In the genomic region with DNA sequence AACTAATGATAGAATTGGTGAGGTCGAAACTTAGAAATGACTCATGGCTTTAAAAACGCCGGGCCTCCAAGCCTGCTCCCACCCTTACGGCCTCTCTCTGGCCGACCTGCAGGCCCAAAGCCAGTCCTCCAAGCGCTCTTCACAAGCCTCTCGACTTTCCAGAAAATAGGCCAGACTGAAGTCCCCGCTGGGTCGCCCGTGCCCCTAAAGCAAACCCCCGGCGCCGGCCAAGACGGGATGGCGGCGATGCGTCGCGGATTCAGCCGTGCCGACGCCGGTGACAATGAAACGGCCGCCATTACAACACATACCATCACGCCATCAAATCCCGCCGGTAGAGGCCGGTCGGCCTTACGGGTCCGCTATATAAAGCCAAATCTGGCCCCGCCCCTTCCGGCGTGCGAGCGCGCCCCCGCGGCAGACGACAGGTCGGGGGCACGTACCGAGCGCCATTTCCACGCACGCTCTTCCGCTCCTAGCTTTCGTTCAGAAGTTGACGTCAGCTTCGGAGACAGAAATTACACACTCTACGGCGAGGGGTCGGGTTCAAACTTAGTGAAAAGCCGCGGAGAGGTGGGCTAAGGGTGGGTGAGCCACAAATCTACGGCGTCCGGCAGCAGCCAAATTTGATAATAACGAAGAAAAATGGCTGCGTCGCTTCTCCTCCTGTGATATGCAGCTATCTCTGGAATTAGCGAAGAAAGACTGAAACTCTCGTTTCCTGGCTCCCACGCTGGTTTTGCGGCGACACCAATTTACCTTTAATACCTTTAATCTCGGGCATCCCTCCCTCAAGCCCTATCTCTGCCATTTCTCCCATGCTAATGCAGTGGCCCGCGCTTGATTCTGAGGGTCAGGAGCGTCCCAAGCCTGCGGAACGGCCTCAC, we compare ENCODE assay signal across 1 cellular context.
TF ChIP-seq lines count a peak whose summit lies in the region.

RPL3 (minus strand) TSS at position 340 of the 887 bp plus-strand sequence; CDS start at position 314, 26 bp downstream.

TF ChIP-seq in HepG2, 621 proteins besides CTCF, POLR2A, EP300 and RAD21 (continued from another document and continues in another):
- TF ChIP-seq ZSCAN29 (CRISPR knock-in tag; conservative IDR thresholded peaks at IDR 0.05) (0 out of 2 replicates have a peak, but pooled peaks have one; percentile 73), HMGXB4 (CRISPR knock-in tag; IDR thresholded peaks at IDR 0.05; ENCODE audit: borderline replicate concordance in 1 of 2, low read depth in 1 of 2) (peak; percentile 62 to 83), ARNT2 (CRISPR knock-in tag; IDR thresholded peaks at IDR 0.05; ENCODE audit: low read depth) (peak; percentile 74), HNRNPK (IDR thresholded peaks at IDR 0.05; ENCODE audit: low read depth, low read length, poor library complexity, severe bottlenecking) (no peak), ZNF609 (CRISPR knock-in tag; IDR thresholded peaks at IDR 0.05; ENCODE audit: borderline replicate concordance) (no peak), ZKSCAN5 (CRISPR knock-in tag; IDR thresholded peaks at IDR 0.05) (no peak), ZEB1 (IDR thresholded peaks at IDR 0.05; ENCODE audit: insufficient replicate concordance, low read depth) (no peak), NFE2L1 (CRISPR knock-in tag; IDR thresholded peaks at IDR 0.05; ENCODE audit: borderline replicate concordance) (no peak), RNF2 (conservative IDR thresholded peaks at IDR 0.05; ENCODE audit: low read depth) (no peak), ATAD3A (CRISPR knock-in tag; IDR thresholded peaks at IDR 0.05) (no peak), CCDC6 (CRISPR knock-in tag; IDR thresholded peaks at IDR 0.05) (peak; percentile 88), SNAI1 (CRISPR knock-in tag; IDR thresholded peaks at IDR 0.05; ENCODE audit: borderline replicate concordance) (peak; percentile 81; the same call in 1 of the 2 replicates), ZNF598 (CRISPR knock-in tag; IDR thresholded peaks at IDR 0.05; ENCODE audit: borderline replicate concordance) (peak; percentile 61; the same call in 1 of the 2 replicates), ZNF556 (CRISPR knock-in tag; IDR thresholded peaks at IDR 0.05; ENCODE audit: borderline replicate concordance) (no peak), ZSCAN9 (CRISPR knock-in tag; IDR thresholded peaks at IDR 0.05; ENCODE audit: borderline replicate concordance) (peak; percentile 81; the same call in 1 of the 2 replicates), CEBPB (IDR thresholded peaks at IDR 0.05; ENCODE audit: borderline replicate concordance, low read depth, low read length) (no peak), ZNF101 (CRISPR knock-in tag; IDR thresholded peaks at IDR 0.05; ENCODE audit: borderline replicate concordance, low read depth) (no peak), ZNF614 (CRISPR knock-in tag; IDR thresholded peaks at IDR 0.05; ENCODE audit: borderline replicate concordance) (no peak; the same call in 1 of the 2 replicates), HOXD1 (CRISPR knock-in tag; IDR thresholded peaks at IDR 0.05) (no peak; the same call in 1 of the 2 replicates), ZNF775 (CRISPR knock-in tag; IDR thresholded peaks at IDR 0.05; ENCODE audit: borderline replicate concordance) (peak; percentile 75; the same call in 1 of the 2 replicates), NFIC (IDR thresholded peaks at IDR 0.05; ENCODE audit: low read length) (no peak; the same call in 1 of the 2 replicates), LBX2 (CRISPR knock-in tag; IDR thresholded peaks at IDR 0.05; ENCODE audit: borderline replicate concordance) (no peak; the same call in 1 of the 2 replicates), CENPT (CRISPR knock-in tag; IDR thresholded peaks at IDR 0.05; ENCODE audit: low read depth) (no peak), SYNCRIP (IDR thresholded peaks at IDR 0.05; ENCODE audit: insufficient read depth, low read depth, low read length) (no peak), RXRA (CRISPR knock-in tag; IDR thresholded peaks at IDR 0.05) (peak; percentile 61), GTF2F1 (IDR thresholded peaks at IDR 0.05; ENCODE audit: low read length) (peak; percentile 95), POLR2AphosphoS5 (IDR thresholded peaks at IDR 0.05; ENCODE audit: low read depth, low read length) (peak; percentile 99), ZNF652 (CRISPR knock-in tag; IDR thresholded peaks at IDR 0.05; ENCODE audit: borderline replicate concordance, low read depth) (no peak), ZNF317 (CRISPR knock-in tag; IDR thresholded peaks at IDR 0.05) (peak; percentile 84), TOPORS (CRISPR knock-in tag; IDR thresholded peaks at IDR 0.05) (no peak; the same call in 1 of the 2 replicates), HMG20A (CRISPR knock-in tag; IDR thresholded peaks at IDR 0.05; ENCODE audit: borderline replicate concordance) (no peak), PAX8 (CRISPR knock-in tag; IDR thresholded peaks at IDR 0.05; ENCODE audit: borderline replicate concordance) (peak; percentile 87; the same call in 1 of the 2 replicates), RBM39 (IDR thresholded peaks at IDR 0.05; ENCODE audit: low read depth, low read length, poor library complexity, severe bottlenecking) (peak; percentile 99), ZNF337 (CRISPR knock-in tag; IDR thresholded peaks at IDR 0.05; ENCODE audit: borderline replicate concordance, low read depth) (no peak), FOXO1 (CRISPR knock-in tag; IDR thresholded peaks at IDR 0.05) (0 out of 2 replicates have a peak, but pooled peaks have one; percentile 31), BATF2 (CRISPR knock-in tag; IDR thresholded peaks at IDR 0.05) (no peak), DRAP1 (CRISPR knock-in tag; IDR thresholded peaks at IDR 0.05) (peak; percentile 99), HDAC6 (IDR thresholded peaks at IDR 0.05; ENCODE audit: low read depth, low read length) (no peak; the same call in 1 of the 2 replicates), ZSCAN21 (CRISPR knock-in tag; IDR thresholded peaks at IDR 0.05; ENCODE audit: borderline replicate concordance) (peak; percentile 63), SCMH1 (CRISPR knock-in tag; IDR thresholded peaks at IDR 0.05; ENCODE audit: borderline replicate concordance) (no peak), NR2F1 (CRISPR knock-in tag; IDR thresholded peaks at IDR 0.05) (peak; percentile 7 to 40; a peak in 2 of 4 replicates), RFXAP (CRISPR knock-in tag; IDR thresholded peaks at IDR 0.05; ENCODE audit: borderline replicate concordance) (peak; percentile 51; the same call in 1 of the 2 replicates), ASH2L (IDR thresholded peaks at IDR 0.05; ENCODE audit: insufficient read length, low read depth, low read length) (peak; percentile 66), ZFP41 (CRISPR knock-in tag; IDR thresholded peaks at IDR 0.05; ENCODE audit: borderline replicate concordance) (no peak)
- TF ChIP-seq, protein P1, sequence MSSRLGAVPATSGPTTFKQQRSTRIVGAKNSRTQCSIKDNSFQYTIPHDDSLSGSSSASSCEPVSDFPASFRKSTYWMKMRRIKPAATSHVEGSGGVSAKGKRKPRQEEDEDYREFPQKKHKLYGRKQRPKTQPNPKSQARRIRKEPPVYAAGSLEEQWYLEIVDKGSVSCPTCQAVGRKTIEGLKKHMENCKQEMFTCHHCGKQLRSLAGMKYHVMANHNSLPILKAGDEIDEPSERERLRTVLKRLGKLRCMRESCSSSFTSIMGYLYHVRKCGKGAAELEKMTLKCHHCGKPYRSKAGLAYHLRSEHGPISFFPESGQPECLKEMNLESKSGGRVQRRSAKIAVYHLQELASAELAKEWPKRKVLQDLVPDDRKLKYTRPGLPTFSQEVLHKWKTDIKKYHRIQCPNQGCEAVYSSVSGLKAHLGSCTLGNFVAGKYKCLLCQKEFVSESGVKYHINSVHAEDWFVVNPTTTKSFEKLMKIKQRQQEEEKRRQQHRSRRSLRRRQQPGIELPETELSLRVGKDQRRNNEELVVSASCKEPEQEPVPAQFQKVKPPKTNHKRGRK (CRISPR knock-in tag; IDR thresholded peaks at IDR 0.05), result no peak
- TF ChIP-seq, protein P2, sequence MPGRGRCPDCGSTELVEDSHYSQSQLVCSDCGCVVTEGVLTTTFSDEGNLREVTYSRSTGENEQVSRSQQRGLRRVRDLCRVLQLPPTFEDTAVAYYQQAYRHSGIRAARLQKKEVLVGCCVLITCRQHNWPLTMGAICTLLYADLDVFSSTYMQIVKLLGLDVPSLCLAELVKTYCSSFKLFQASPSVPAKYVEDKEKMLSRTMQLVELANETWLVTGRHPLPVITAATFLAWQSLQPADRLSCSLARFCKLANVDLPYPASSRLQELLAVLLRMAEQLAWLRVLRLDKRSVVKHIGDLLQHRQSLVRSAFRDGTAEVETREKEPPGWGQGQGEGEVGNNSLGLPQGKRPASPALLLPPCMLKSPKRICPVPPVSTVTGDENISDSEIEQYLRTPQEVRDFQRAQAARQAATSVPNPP (CRISPR knock-in tag; IDR thresholded peaks at IDR 0.05), result peak; percentile 84; the same call in 1 of the 2 replicates
- TF ChIP-seq, protein P3, sequence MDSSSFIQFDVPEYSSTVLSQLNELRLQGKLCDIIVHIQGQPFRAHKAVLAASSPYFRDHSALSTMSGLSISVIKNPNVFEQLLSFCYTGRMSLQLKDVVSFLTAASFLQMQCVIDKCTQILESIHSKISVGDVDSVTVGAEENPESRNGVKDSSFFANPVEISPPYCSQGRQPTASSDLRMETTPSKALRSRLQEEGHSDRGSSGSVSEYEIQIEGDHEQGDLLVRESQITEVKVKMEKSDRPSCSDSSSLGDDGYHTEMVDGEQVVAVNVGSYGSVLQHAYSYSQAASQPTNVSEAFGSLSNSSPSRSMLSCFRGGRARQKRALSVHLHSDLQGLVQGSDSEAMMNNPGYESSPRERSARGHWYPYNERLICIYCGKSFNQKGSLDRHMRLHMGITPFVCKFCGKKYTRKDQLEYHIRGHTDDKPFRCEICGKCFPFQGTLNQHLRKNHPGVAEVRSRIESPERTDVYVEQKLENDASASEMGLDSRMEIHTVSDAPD (CRISPR knock-in tag; IDR thresholded peaks at IDR 0.05), result 0 out of 2 replicates have a peak, but pooled peaks have one; percentile 27
- TF ChIP-seq, protein P4, sequence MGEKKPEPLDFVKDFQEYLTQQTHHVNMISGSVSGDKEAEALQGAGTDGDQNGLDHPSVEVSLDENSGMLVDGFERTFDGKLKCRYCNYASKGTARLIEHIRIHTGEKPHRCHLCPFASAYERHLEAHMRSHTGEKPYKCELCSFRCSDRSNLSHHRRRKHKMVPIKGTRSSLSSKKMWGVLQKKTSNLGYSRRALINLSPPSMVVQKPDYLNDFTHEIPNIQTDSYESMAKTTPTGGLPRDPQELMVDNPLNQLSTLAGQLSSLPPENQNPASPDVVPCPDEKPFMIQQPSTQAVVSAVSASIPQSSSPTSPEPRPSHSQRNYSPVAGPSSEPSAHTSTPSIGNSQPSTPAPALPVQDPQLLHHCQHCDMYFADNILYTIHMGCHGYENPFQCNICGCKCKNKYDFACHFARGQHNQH (CRISPR knock-in tag; IDR thresholded peaks at IDR 0.05), result peak; percentile 96
- TF ChIP-seq, protein P5, sequence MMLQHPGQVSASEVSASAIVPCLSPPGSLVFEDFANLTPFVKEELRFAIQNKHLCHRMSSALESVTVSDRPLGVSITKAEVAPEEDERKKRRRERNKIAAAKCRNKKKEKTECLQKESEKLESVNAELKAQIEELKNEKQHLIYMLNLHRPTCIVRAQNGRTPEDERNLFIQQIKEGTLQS (CRISPR knock-in tag; IDR thresholded peaks at IDR 0.05), result peak; percentile 51
